1 cellular context compared by ENCODE assay signal in the genomic region with DNA sequence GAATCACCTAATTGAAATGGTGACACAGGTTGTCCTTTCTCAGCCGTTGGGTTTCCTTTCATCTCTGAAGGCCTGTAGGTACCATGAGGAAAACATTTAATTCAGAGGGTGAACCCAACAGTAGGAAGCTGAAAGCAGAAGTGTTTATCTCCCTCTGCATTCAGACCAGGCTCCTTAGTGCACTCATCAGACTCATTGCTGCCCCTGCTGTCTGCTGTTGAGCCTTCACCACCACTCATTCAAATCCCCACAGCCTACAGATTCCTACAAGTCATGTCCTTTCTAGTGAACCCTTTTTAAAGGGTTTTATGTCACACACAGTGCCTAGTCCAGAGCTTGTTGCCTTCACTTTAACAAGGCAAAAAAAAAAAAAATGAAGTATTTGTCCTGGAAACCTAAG.
TF ChIP-seq lines count a peak whose summit lies in the region.

No MANE protein-coding gene starts in this region.

TF ChIP-seq in HepG2, 621 proteins besides CTCF, POLR2A, EP300 and RAD21:
- TF ChIP-seq STAG1 (CRISPR knock-in tag; IDR thresholded peaks at IDR 0.05) (0 out of 2 replicates have a peak, but pooled peaks have one; percentile 12), KDM6A (CRISPR knock-in tag; IDR thresholded peaks at IDR 0.05; ENCODE audit: low read depth) (no peak)
